ENCODE assay signal across 28 cellular contexts in genomic region chr9:128493424-128493823, GRCh38. TPM values are rescaled to one million over a fixed set of nuclear protein-coding genes. Genes with fewer than 3 reads are reported as not detected.
DNase-seq lines count a peak whose midpoint lies in the region; ATAC-seq, FAIRE-seq and TF ChIP-seq lines count a peak whose summit lies in the region.
"Had no signal": no experiment of that assay in that cellular context is flagged by ENCODE, and none has a peak within 500 bp of the region (broad histone marks: within the 10 kb centered on the region; RNA-seq: fewer than 3 reads in every experiment).

No MANE protein-coding gene starts in this region.

- H4K20me1 ChIP-seq in SK-N-SH (ENCODE audit: insufficient read depth): no peaks in the 10 kb centered on the region

- H3K4me1 ChIP-seq in SK-N-SH (ENCODE audit: control insufficient read depth in 1 of 2, insufficient read depth in 2 of 2, low read depth in 1 of 2, low read length in 1 of 2): no peaks in the 10 kb centered on the region; a peak in 1 of 4 replicates

- H3K9me3 ChIP-seq in SK-N-SH (no peaks in the 10 kb centered on the region), WERI-Rb-1 (ENCODE audit: severe bottlenecking) (no peaks in the 10 kb centered on the region)
- H3K9me3 ChIP-seq: SJSA1 had no signal

- CTCF ChIA-PET in SK-N-SH (lab: Yijun Ruan, JAX): no interaction called here

- H3K27me3 ChIP-seq in SK-N-SH (ENCODE audit: insufficient read depth): no peaks in the 10 kb centered on the region
- H3K27me3 ChIP-seq in HL-60 (ENCODE audit: insufficient read depth, poor library complexity, severe bottlenecking): no peaks in the 10 kb centered on the region
- H3K27me3 ChIP-seq in WERI-Rb-1 (ENCODE audit: insufficient read depth, low read depth, severe bottlenecking): no peaks in the 10 kb centered on the region
- H3K27me3 ChIP-seq: SJSA1 had no signal

- H3K27ac ChIP-seq in SK-N-SH (ENCODE audit: low read depth in 2 of 2, low read length in 1 of 2) (no peak overlapping the region), HL-60 (replicated peaks) (peak overlapping the region; percentile 72), WERI-Rb-1 (peak overlapping the region; percentile 63)
- H3K27ac ChIP-seq: KMS-11, SJSA1 had no signal

- peak; percentile 25 for DNase-seq in SK-N-SH
- DNase-seq in HL-60 (ENCODE audit: low read depth in 1 of 2, low spot score in 1 of 2): no peak
- peak; percentile 62 for DNase-seq in WERI-Rb-1
- no peak for DNase-seq in progenitor cell of endocrine pancreas (ENCODE audit: low spot score, unreplicated experiment)
- no peak for DNase-seq in GM12891 (ENCODE audit: insufficient read length, low spot score)
- DNase-seq: 8988T; ACHN; C1 segment of cervical spinal cord; CD4-positive, alpha-beta memory T cell; COR-L47; DMS79 treated with DMSO at 0.1 percent for 48 hours; IMR-90; MM.1S; NCI-H2029 treated with DMSO at 0.1 percent for 48 hours; NCI-H226; NCI-H510A; NCI-H748 treated with DMSO at 0.1 percent for 48 hours; NK-92 treated with Interleukin-12 subunit alpha and Interleukin-12 subunit beta, amount 100 ng/mL, for 24 hours; PC-3; Right ventricle myocardium superior; RPMI8226 had no signal

- H3K36me3 ChIP-seq in SK-N-SH (replicated peaks in 1 of 2; ENCODE audit: control insufficient read depth in 1 of 2, insufficient read depth in 2 of 2, low read length in 1 of 2) (peaks cover 46 to 52% of the 10 kb centered on the region in 2 experiments), WERI-Rb-1 (peaks cover 87% of the 10 kb centered on the region)

- no peaks in the 10 kb centered on the region for H3K79me2 ChIP-seq in SK-N-SH (ENCODE audit: insufficient read depth)

- no peaks in the 10 kb centered on the region for H3K27me3 Mint-ChIP-seq in progenitor cell of endocrine pancreas
- H3K27me3 Mint-ChIP-seq: CD4-positive, alpha-beta memory T cell had no signal

- no peak for TF ChIP-seq CTCF in SK-N-SH (IDR thresholded peaks at IDR 0.05)
- TF ChIP-seq CTCF in HL-60 (IDR thresholded peaks at IDR 0.05; ENCODE audit: insufficient read depth, low read length): no peak
- no peak for TF ChIP-seq CTCF in WERI-Rb-1 (IDR thresholded peaks at IDR 0.05; ENCODE audit: low read depth, low read length)
- no peak for TF ChIP-seq CTCF in progenitor cell of endocrine pancreas (IDR thresholded peaks at IDR 0.05; ENCODE audit: unreplicated experiment)

- POLR2A ChIA-PET in SK-N-SH (lab: Yijun Ruan, JAX): no interaction called here

- no peak for TF ChIP-seq EP300 in SK-N-SH (IDR thresholded peaks at IDR 0.05; ENCODE audit: borderline replicate concordance in 1 of 2, low read depth in 1 of 2, low read length in 1 of 2)

- H3K9ac ChIP-seq in SK-N-SH: no peak overlapping the region
- H3K9ac ChIP-seq: KMS-11 had no signal

- H3K4me3 ChIP-seq in SK-N-SH (ENCODE audit: low read depth in 2 of 2, low read length in 1 of 2): no peak overlapping the region
- H3K4me3 ChIP-seq in HL-60 (replicated peaks; ENCODE audit: insufficient read depth, low read length): no peak overlapping the region
- H3K4me3 ChIP-seq in WERI-Rb-1 (ENCODE audit: low read depth, low read length): no peak overlapping the region
- H3K4me3 ChIP-seq: SJSA1 had no signal

- no peak for ATAC-seq in SK-N-SH treated with all-trans-retinoic acid at 6 μM for 48 hours
- ATAC-seq in HG03457 (IDR thresholded peaks at IDR 0.05; ENCODE audit: unreplicated experiment): no peak
- ATAC-seq in HG03025 (IDR thresholded peaks at IDR 0.05; ENCODE audit: low FRiP score, unreplicated experiment): no peak
- ATAC-seq: PC-3 had no signal

- peak overlapping the region; percentile 41 for H3K27ac Mint-ChIP-seq in progenitor cell of endocrine pancreas

- no peaks in the 10 kb centered on the region for H3K4me1 Mint-ChIP-seq in progenitor cell of endocrine pancreas (ENCODE audit: low read depth)
- H3K4me1 Mint-ChIP-seq: CD4-positive, alpha-beta memory T cell had no signal

- no peaks in the 10 kb centered on the region for H3K9me2 ChIP-seq in SK-N-SH

- no peak for TF ChIP-seq POLR2A in GM12891 (IDR thresholded peaks at IDR 0.05; ENCODE audit: low read depth, low read length)

- no peak overlapping the region for H3K4me2 ChIP-seq in SK-N-SH
- H3K4me2 ChIP-seq: KMS-11 had no signal

- no peak for FAIRE-seq in GM12891 (lab: Jason Lieb, UNC)
- FAIRE-seq: GM19239, H1 had no signal

- no peak overlapping the region for H2AFZ ChIP-seq in SK-N-SH (ENCODE audit: low read depth)

- no peak for TF ChIP-seq RAD21 in SK-N-SH (IDR thresholded peaks at IDR 0.05; ENCODE audit: low read length)

- no peak overlapping the region for H3K4me3 Mint-ChIP-seq in progenitor cell of endocrine pancreas (ENCODE audit: low read depth)
- H3K4me3 Mint-ChIP-seq: CD4-positive, alpha-beta memory T cell had no signal

- WGBS in SK-N-SH (ENCODE audit: low lambda C conversion rate): 83% methylated on average over 2 of the region's 2 CpGs

- peaks cover 9% of the 10 kb centered on the region for H3K36me3 Mint-ChIP-seq in progenitor cell of endocrine pancreas (ENCODE audit: insufficient read depth)

- H3F3A ChIP-seq in SK-N-SH (replicated peaks; ENCODE audit: insufficient read depth): peaks cover 4% of the 10 kb centered on the region

- no peaks in the 10 kb centered on the region for H3K9me3 Mint-ChIP-seq in progenitor cell of endocrine pancreas (ENCODE audit: low read depth)
- H3K9me3 Mint-ChIP-seq: CD4-positive, alpha-beta memory T cell had no signal

TF ChIP-seq in SK-N-SH, 30 proteins besides CTCF, POLR2A, EP300 and RAD21 (continues in another document):
- TF ChIP-seq RFX5 (IDR thresholded peaks at IDR 0.05; ENCODE audit: low read length) (no peak), POLR2AphosphoS5 (IDR thresholded peaks at IDR 0.05; ENCODE audit: low read depth, low read length) (no peak), RXRA (IDR thresholded peaks at IDR 0.05; ENCODE audit: borderline replicate concordance, low read depth) (no peak)
- TF ChIP-seq, protein P1, sequence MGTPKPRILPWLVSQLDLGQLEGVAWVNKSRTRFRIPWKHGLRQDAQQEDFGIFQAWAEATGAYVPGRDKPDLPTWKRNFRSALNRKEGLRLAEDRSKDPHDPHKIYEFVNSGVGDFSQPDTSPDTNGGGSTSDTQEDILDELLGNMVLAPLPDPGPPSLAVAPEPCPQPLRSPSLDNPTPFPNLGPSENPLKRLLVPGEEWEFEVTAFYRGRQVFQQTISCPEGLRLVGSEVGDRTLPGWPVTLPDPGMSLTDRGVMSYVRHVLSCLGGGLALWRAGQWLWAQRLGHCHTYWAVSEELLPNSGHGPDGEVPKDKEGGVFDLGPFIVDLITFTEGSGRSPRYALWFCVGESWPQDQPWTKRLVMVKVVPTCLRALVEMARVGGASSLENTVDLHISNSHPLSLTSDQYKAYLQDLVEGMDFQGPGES (IDR thresholded peaks at IDR 0.05; ENCODE audit: low read depth, low read length): no peak

TF ChIP-seq in SK-N-SH treated with all-trans-retinoic acid at 6 μM for 48 hours, 23 proteins besides CTCF, POLR2A, EP300 and RAD21 (continues in another document):
- TF ChIP-seq POU6F1 (CRISPR knock-in tag; IDR thresholded peaks at IDR 0.05; ENCODE audit: borderline replicate concordance, low read depth): no peak
- no peak for TF ChIP-seq ZFP30 (CRISPR knock-in tag; IDR thresholded peaks at IDR 0.05)
- TF ChIP-seq RARB (CRISPR knock-in tag; IDR thresholded peaks at IDR 0.05): no peak
- no peak for TF ChIP-seq ZFP3 (CRISPR knock-in tag; IDR thresholded peaks at IDR 0.05)

TF ChIP-seq in GM12891, 5 proteins besides CTCF, POLR2A, EP300 and RAD21:
- TF ChIP-seq POLR2AphosphoS5 (IDR thresholded peaks at IDR 0.05; ENCODE audit: low read depth, low read length) (no peak), SPI1 (IDR thresholded peaks at IDR 0.05; ENCODE audit: low read depth, low read length) (no peak), POU2F2 (IDR thresholded peaks at IDR 0.05; ENCODE audit: low read depth, low read length) (no peak), PAX5 (IDR thresholded peaks at IDR 0.05; ENCODE audit: insufficient read depth, low read length, severe bottlenecking) (no peak), TAF1 (IDR thresholded peaks at IDR 0.05; ENCODE audit: low read depth, low read length) (no peak)

RNA-seq across cellular contexts. Expression of gene GLE1, which starts 11.1 kb away (rescaled TPM):
- 13.8 and 15.9 TPM in 2 replicates for polyA plus RNA-seq in SK-N-SH (2012; rRNA removed)
- 13.5 and 14.1 TPM in 2 replicates for polyA plus RNA-seq in SK-N-SH (2012; cell fraction: cytosol; rRNA removed)
- 17.5 and 22.3 TPM in 2 replicates for polyA plus RNA-seq in SK-N-SH (2012; cell fraction: nucleus; rRNA removed)
- 19.0 and 19.6 TPM in 2 replicates for total RNA-seq in progenitor cell of endocrine pancreas
- polyA plus RNA-seq in GM12891 (2012; ENCODE audit: low read depth, missing spikeins): 22.4 TPM

RNA-seq across cellular contexts. Expression of gene ODF2, which starts 37.6 kb away (rescaled TPM):
- polyA plus RNA-seq in SK-N-SH (2012; rRNA removed): 32.7 and 35.7 TPM in 2 replicates
- polyA plus RNA-seq in SK-N-SH (2012; cell fraction: cytosol; rRNA removed): 27.5 and 27.8 TPM in 2 replicates
- 121 and 162 TPM in 2 replicates for polyA plus RNA-seq in SK-N-SH (2012; cell fraction: nucleus; rRNA removed)
- 38.6 and 45.0 TPM in 2 replicates for total RNA-seq in progenitor cell of endocrine pancreas
- 27.2 TPM for polyA plus RNA-seq in GM12891 (2012; ENCODE audit: low read depth, missing spikeins)

RNA-seq across cellular contexts. Expression of gene SPTAN1, which starts 59.0 kb away (rescaled TPM):
- polyA plus RNA-seq in SK-N-SH (2012; rRNA removed): 142 and 177 TPM in 2 replicates
- 58.5 and 73.3 TPM in 2 replicates for polyA plus RNA-seq in SK-N-SH (2012; cell fraction: cytosol; rRNA removed)
- polyA plus RNA-seq in SK-N-SH (2012; cell fraction: nucleus; rRNA removed): 515 and 797 TPM in 2 replicates
- total RNA-seq in progenitor cell of endocrine pancreas: 448 and 450 TPM in 2 replicates
- 83.2 TPM for polyA plus RNA-seq in GM12891 (2012; ENCODE audit: low read depth, missing spikeins)

Comparison
In these comparisons a context has a peak if more than half of its experiments do, and no peak if none do; other contexts are left out.
1. DNase-seq: peak in SK-N-SH (single experiment) and WERI-Rb-1 (single experiment); none in HL-60 (0 of 2), progenitor cell of endocrine pancreas (single experiment) and GM12891 (single experiment).
2. H3K27ac ChIP-seq: peak in HL-60 (single experiment) and WERI-Rb-1 (single experiment); none in SK-N-SH (0 of 2).